ENCODE assay signal across 1 cellular context in the genomic region with DNA sequence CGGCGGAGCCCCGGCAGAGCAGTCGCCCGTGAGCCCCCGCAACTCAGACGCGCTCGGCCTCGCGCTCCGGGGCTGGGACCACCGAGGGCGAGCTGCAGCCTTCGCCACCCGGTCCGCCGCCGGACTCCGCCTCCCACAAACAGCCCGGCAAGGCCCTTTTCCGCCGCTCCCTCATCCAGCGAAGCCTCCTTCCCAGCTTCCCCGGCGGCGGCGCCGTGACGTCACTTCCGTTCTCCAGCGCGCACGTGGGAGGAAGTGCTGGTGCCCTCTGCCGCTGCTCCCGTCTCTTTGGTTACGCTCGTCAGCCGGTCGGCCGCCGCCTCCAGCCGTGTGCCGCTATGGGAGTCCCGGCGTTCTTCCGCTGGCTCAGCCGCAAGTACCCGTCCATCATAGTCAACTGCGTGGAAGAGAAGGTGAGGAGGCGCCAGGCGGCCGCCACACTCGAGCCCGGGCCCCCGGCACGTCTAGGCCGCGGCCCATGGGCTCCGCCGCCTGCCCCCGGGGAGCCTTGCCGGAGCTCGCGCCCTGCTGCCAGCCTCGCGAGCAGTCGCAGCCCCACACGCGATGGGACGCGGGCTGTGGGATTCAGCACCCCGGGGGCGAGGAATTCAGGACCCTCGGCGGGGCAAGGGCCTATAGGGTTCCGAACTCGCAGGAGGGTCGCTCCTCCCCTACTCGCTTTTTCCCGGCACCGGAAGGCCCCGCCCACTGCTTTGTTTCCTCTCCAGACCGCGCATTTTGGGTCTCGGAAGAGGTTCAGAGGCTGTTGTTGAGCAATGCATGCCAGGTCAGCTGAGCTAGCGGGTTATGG.
TF ChIP-seq lines count a peak whose summit lies in the region.

A gene with protein sequence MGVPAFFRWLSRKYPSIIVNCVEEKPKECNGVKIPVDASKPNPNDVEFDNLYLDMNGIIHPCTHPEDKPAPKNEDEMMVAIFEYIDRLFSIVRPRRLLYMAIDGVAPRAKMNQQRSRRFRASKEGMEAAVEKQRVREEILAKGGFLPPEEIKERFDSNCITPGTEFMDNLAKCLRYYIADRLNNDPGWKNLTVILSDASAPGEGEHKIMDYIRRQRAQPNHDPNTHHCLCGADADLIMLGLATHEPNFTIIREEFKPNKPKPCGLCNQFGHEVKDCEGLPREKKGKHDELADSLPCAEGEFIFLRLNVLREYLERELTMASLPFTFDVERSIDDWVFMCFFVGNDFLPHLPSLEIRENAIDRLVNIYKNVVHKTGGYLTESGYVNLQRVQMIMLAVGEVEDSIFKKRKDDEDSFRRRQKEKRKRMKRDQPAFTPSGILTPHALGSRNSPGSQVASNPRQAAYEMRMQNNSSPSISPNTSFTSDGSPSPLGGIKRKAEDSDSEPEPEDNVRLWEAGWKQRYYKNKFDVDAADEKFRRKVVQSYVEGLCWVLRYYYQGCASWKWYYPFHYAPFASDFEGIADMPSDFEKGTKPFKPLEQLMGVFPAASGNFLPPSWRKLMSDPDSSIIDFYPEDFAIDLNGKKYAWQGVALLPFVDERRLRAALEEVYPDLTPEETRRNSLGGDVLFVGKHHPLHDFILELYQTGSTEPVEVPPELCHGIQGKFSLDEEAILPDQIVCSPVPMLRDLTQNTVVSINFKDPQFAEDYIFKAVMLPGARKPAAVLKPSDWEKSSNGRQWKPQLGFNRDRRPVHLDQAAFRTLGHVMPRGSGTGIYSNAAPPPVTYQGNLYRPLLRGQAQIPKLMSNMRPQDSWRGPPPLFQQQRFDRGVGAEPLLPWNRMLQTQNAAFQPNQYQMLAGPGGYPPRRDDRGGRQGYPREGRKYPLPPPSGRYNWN (plus strand): TSS at position 271 of the 811 bp plus-strand sequence. CDS start 68 bp downstream, at position 339.

TF ChIP-seq in K562, 482 proteins besides CTCF, POLR2A, EP300 and RAD21 (continued from another document and continues in another):
- TF ChIP-seq, protein P1, sequence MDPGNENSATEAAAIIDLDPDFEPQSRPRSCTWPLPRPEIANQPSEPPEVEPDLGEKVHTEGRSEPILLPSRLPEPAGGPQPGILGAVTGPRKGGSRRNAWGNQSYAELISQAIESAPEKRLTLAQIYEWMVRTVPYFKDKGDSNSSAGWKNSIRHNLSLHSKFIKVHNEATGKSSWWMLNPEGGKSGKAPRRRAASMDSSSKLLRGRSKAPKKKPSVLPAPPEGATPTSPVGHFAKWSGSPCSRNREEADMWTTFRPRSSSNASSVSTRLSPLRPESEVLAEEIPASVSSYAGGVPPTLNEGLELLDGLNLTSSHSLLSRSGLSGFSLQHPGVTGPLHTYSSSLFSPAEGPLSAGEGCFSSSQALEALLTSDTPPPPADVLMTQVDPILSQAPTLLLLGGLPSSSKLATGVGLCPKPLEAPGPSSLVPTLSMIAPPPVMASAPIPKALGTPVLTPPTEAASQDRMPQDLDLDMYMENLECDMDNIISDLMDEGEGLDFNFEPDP (CRISPR knock-in tag; IDR thresholded peaks at IDR 0.05), result no peak
- TF ChIP-seq, protein P2, sequence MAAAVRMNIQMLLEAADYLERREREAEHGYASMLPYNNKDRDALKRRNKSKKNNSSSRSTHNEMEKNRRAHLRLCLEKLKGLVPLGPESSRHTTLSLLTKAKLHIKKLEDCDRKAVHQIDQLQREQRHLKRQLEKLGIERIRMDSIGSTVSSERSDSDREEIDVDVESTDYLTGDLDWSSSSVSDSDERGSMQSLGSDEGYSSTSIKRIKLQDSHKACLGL (CRISPR knock-in tag; IDR thresholded peaks at IDR 0.05; ENCODE audit: borderline replicate concordance, poor library complexity, severe bottlenecking), result peak; percentile 91
- TF ChIP-seq KDM5B (IDR thresholded peaks at IDR 0.05; ENCODE audit: insufficient replicate concordance, low read depth, low read length) (peak; percentile 65), SIRT6 (IDR thresholded peaks at IDR 0.05; ENCODE audit: low read depth, low read length) (no peak), RBM39 (optimal IDR thresholded peaks at IDR 0.05; ENCODE audit: low read depth, low read length) (no peak), PTTG1 (tag; IDR thresholded peaks at IDR 0.05; ENCODE audit: low read depth) (no peak), FOXK1 (CRISPR knock-in tag; IDR thresholded peaks at IDR 0.05; ENCODE audit: borderline replicate concordance) (no peak), ZNF311 (CRISPR knock-in tag; IDR thresholded peaks at IDR 0.05) (no peak), RBBP5 (IDR thresholded peaks at IDR 0.05; ENCODE audit: borderline replicate concordance, insufficient read depth, low read length, poor library complexity, severe bottlenecking) (peak; percentile 90), SPI1 (IDR thresholded peaks at IDR 0.05; ENCODE audit: borderline replicate concordance, low read depth, low read length) (peak; percentile 83), ATF1 (CRISPR knock-in tag; IDR thresholded peaks at IDR 0.05) (peak; percentile 60; the same call in 1 of the 2 replicates), ATF1 (tag; IDR thresholded peaks at IDR 0.05) (peak; percentile 97), HCFC1 (IDR thresholded peaks at IDR 0.05; ENCODE audit: low read depth, low read length) (peak; percentile 68), KLF16 (IDR thresholded peaks at IDR 0.05) (no peak), SIX5 (IDR thresholded peaks at IDR 0.05; ENCODE audit: borderline replicate concordance in 1 of 2, insufficient read depth in 1 of 2, low read depth in 1 of 2, low read length in 2 of 2) (0 out of 4 replicates have a peak, but pooled peaks have one; percentile 8 to 9), PRMT5 (CRISPR knock-in tag; IDR thresholded peaks at IDR 0.05) (no peak), PYGO2 (tag; IDR thresholded peaks at IDR 0.05) (no peak), SRSF9 (IDR thresholded peaks at IDR 0.05; ENCODE audit: borderline replicate concordance, low read depth, low read length) (no peak), ZNF384 (IDR thresholded peaks at IDR 0.05; ENCODE audit: low read depth, low read length) (no peak), COPS2 (conservative IDR thresholded peaks at IDR 0.05) (no peak), FOXM1 (IDR thresholded peaks at IDR 0.05; ENCODE audit: low read depth) (no peak), FOXM1 (CRISPR knock-in tag; IDR thresholded peaks at IDR 0.05; ENCODE audit: low read depth) (no peak), HMG20A (CRISPR knock-in tag; conservative IDR thresholded peaks at IDR 0.05) (no peak), RFX1 (IDR thresholded peaks at IDR 0.05) (peak; percentile 82), ZNF644 (tag; IDR thresholded peaks at IDR 0.05; ENCODE audit: low read depth) (no peak), RBM15 (IDR thresholded peaks at IDR 0.05; ENCODE audit: insufficient read depth, low read length) (no peak), KDM2B (CRISPR knock-in tag; IDR thresholded peaks at IDR 0.05) (no peak), POLR3A (IDR thresholded peaks at IDR 0.05; ENCODE audit: borderline replicate concordance, extremely low read depth, insufficient read depth, insufficient read length) (no peak), MTA1 (IDR thresholded peaks at IDR 0.05; ENCODE audit: borderline replicate concordance) (no peak), YY1 (IDR thresholded peaks at IDR 0.05; ENCODE audit: borderline replicate concordance in 1 of 3, control insufficient read depth in 1 of 3, extremely low read depth in 1 of 3, insufficient read depth in 3 of 3, insufficient read length in 1 of 3, insufficient replicate concordance in 2 of 3, low read depth in 1 of 3, low read length in 2 of 3) (peak in 2 of 3 experiments; percentile 50 to 75), TRIM25 (IDR thresholded peaks at IDR 0.05; ENCODE audit: borderline replicate concordance) (no peak), ZNF512 (tag; IDR thresholded peaks at IDR 0.05) (no peak), ZFP36 (IDR thresholded peaks at IDR 0.05; ENCODE audit: low read depth, low read length, partially characterized antibody) (no peak), U2AF2 (optimal IDR thresholded peaks at IDR 0.05; ENCODE audit: low read depth, low read length) (no peak), CREB3L1 (IDR thresholded peaks at IDR 0.05; ENCODE audit: borderline replicate concordance, low read depth) (peak; percentile 86), ETV6 (IDR thresholded peaks at IDR 0.05; ENCODE audit: borderline replicate concordance in 1 of 2, low read depth in 2 of 2, low read length in 1 of 2) (no peak), ETV6 (CRISPR knock-in tag; IDR thresholded peaks at IDR 0.05; ENCODE audit: borderline replicate concordance) (no peak), NBN (IDR thresholded peaks at IDR 0.05; ENCODE audit: low read depth) (no peak), MAZ (CRISPR knock-in tag; conservative IDR thresholded peaks at IDR 0.05 in 1 of 2, IDR thresholded peaks at IDR 0.05 in 1 of 2) (peak in 1 of 2 experiments; percentile 28; a peak in 2 of 4 replicates)
- TF ChIP-seq, protein P3, sequence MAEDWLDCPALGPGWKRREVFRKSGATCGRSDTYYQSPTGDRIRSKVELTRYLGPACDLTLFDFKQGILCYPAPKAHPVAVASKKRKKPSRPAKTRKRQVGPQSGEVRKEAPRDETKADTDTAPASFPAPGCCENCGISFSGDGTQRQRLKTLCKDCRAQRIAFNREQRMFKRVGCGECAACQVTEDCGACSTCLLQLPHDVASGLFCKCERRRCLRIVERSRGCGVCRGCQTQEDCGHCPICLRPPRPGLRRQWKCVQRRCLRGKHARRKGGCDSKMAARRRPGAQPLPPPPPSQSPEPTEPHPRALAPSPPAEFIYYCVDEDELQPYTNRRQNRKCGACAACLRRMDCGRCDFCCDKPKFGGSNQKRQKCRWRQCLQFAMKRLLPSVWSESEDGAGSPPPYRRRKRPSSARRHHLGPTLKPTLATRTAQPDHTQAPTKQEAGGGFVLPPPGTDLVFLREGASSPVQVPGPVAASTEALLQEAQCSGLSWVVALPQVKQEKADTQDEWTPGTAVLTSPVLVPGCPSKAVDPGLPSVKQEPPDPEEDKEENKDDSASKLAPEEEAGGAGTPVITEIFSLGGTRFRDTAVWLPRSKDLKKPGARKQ (CRISPR knock-in tag; IDR thresholded peaks at IDR 0.05), result no peak
- TF ChIP-seq, protein P4, sequence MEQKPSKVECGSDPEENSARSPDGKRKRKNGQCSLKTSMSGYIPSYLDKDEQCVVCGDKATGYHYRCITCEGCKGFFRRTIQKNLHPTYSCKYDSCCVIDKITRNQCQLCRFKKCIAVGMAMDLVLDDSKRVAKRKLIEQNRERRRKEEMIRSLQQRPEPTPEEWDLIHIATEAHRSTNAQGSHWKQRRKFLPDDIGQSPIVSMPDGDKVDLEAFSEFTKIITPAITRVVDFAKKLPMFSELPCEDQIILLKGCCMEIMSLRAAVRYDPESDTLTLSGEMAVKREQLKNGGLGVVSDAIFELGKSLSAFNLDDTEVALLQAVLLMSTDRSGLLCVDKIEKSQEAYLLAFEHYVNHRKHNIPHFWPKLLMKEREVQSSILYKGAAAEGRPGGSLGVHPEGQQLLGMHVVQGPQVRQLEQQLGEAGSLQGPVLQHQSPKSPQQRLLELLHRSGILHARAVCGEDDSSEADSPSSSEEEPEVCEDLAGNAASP (IDR thresholded peaks at IDR 0.05), result no peak
- TF ChIP-seq, protein P5, sequence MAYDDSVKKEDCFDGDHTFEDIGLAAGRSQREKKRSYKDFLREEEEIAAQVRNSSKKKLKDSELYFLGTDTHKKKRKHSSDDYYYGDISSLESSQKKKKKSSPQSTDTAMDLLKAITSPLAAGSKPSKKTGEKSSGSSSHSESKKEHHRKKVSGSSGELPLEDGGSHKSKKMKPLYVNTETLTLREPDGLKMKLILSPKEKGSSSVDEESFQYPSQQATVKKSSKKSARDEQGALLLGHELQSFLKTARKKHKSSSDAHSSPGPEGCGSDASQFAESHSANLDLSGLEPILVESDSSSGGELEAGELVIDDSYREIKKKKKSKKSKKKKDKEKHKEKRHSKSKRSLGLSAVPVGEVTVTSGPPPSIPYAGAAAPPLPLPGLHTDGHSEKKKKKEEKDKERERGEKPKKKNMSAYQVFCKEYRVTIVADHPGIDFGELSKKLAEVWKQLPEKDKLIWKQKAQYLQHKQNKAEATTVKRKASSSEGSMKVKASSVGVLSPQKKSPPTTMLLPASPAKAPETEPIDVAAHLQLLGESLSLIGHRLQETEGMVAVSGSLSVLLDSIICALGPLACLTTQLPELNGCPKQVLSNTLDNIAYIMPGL (CRISPR knock-in tag; IDR thresholded peaks at IDR 0.05), result no peak
- TF ChIP-seq, protein P6, sequence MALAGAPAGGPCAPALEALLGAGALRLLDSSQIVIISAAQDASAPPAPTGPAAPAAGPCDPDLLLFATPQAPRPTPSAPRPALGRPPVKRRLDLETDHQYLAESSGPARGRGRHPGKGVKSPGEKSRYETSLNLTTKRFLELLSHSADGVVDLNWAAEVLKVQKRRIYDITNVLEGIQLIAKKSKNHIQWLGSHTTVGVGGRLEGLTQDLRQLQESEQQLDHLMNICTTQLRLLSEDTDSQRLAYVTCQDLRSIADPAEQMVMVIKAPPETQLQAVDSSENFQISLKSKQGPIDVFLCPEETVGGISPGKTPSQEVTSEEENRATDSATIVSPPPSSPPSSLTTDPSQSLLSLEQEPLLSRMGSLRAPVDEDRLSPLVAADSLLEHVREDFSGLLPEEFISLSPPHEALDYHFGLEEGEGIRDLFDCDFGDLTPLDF (CRISPR knock-in tag; IDR thresholded peaks at IDR 0.05), result no peak
